16 cellular contexts compared by ENCODE assay signal in the genomic region with DNA sequence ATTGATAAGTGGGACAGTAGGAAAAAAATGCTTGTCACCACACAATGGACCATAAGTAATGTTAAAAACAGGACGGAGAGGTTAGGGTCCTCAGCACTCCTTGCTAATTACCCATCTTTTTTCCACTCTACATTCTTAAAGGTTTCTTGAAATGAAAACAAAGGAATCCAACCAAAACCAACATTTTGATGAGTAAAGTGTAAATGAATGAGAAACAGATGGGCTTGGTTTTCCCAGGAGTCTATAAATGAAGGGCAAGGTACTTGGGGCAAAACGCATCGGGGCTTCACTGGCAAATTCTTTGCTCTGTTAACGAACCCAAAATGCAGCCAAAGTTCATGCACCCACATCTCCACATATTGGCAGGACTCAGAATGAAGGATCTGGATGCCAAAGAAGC.
"Had no signal": no experiment of that assay in that cellular context is flagged by ENCODE, and none has a peak within 500 bp of the region (broad histone marks: within the 10 kb centered on the region; RNA-seq: fewer than 3 reads in every experiment).

No MANE protein-coding gene starts in this region.

- ATAC-seq: activated T-helper 17 cell treated with anti-CD3 and anti-CD28 coated beads, Interleukin-2, amount 50 U/mL, for 72 hours; stimulated activated naive CD8-positive, alpha-beta T cell treated with anti-CD3 and anti-CD28 coated beads, Interleukin-15, Interleukin-2, amounts not matched to agents 100 U/mL and 50 U/mL, for 24 hours had no signal

- DNase-seq: activated B cell treated with CpG ODN at 0.5 μM for 24 hours; activated CD4-positive, alpha-beta T cell treated with anti-CD3 and anti-CD28 coated beads, Interleukin-2, amount 10 ng/mL, durations not matched to agents 7 days and 5 days; activated CD8-positive, alpha-beta memory T cell treated with anti-CD3 and anti-CD28 coated beads for 24 hours; activated naive CD4-positive, alpha-beta T cell treated with anti-CD3 and anti-CD28 coated beads, Interleukin-2, amount 10 ng/mL, durations not matched to agents 7 days and 5 days; activated T-cell treated with anti-CD3 and anti-CD28 coated beads for 4 hours; brain microvascular endothelial cell; foreskin melanocyte; head of caudate nucleus; sigmoid colon; stimulated activated CD4-positive, alpha-beta T cell treated with anti-CD3 and anti-CD28 coated beads, Interleukin-4, amount 100 ng/mL, for 1 hour; stimulated activated CD8-positive, alpha-beta memory T cell treated with anti-CD3 and anti-CD28 coated beads, Interleukin-4, amount 100 ng/mL, for 48 hours; stimulated activated naive CD8-positive, alpha-beta T cell treated with anti-CD3 and anti-CD28 coated beads, Interleukin-15, Interleukin-2, amounts not matched to agents 100 U/mL and 50 U/mL, for 24 hours; T-helper 2 cell had no signal

- H3K4me1 ChIP-seq: prostate gland, sigmoid colon, suprapubic skin had no signal

- H3K4me3 ChIP-seq: prostate gland, sigmoid colon, suprapubic skin had no signal

- H3K9me3 ChIP-seq: prostate gland, sigmoid colon, suprapubic skin had no signal

- H3K27ac ChIP-seq: brain microvascular endothelial cell, prostate gland, suprapubic skin had no signal

- H3K27me3 ChIP-seq: brain microvascular endothelial cell, sigmoid colon, suprapubic skin had no signal

- H3K36me3 ChIP-seq: brain microvascular endothelial cell, prostate gland, sigmoid colon, suprapubic skin had no signal
